ENCODE assay signal across 11 cellular contexts in the genomic region with DNA sequence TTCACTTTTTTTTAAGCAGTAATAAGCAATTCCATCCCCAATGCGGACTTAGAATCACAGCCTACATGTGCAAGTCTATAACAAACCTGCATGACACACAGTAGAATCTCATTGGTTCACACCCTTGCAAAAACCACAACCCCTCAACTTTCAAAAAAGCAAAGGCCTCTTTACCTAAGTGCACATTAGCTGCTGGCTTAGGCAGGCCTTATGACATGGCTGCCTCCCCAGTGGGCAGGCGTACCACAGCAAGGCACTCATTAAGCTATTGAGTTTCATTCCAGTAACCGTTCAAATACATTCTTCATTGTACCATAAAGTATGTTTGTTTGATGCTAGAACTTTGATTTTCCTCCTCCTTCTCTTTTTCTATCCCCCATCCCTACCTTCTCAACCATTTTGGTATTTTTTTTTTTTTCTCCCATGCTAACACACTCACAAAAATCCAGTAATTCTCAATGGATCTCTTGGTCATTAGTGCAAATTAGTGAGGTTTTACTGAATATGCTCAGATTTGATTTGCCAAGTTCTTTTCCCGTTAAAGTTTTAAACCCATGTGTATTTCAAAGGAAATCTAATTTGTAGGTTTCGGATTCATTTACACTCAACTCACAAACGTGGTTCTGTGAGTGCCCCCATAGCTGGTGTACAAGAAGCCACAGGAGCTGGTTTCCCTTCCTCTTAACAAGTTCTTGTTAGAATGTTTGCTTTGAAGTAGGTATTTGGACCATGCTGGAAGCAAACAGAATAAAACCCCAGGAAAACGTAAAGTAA.
DNase-seq lines count a peak whose midpoint lies in the region; ATAC-seq and TF ChIP-seq lines count a peak whose summit lies in the region.
"Had no signal": no experiment of that assay in that cellular context is flagged by ENCODE, and none has a peak within 500 bp of the region (broad histone marks: within the 10 kb centered on the region; RNA-seq: fewer than 3 reads in every experiment).

No MANE protein-coding gene starts in this region.

- DNase-seq in GM06990 (ENCODE audit: extremely low read depth, insufficient read length) (peak; percentile 40), caudate nucleus (lab: John Stamatoyannopoulos, UW) (no peak), SHP77 treated with DMSO at 0.1 percent for 48 hours (lab: John Stamatoyannopoulos, UW) (no peak), left cardiac atrium (no peak), HuH-7.5 (ENCODE audit: low spot score) (no peak)
- DNase-seq: stimulated activated CD4-positive, alpha-beta T cell treated with anti-CD3 and anti-CD28 coated beads, Interleukin-15, amount 100 ng/mL, for 24 hours; stimulated activated naive CD8-positive, alpha-beta T cell treated with anti-CD3 and anti-CD28 coated beads, Interleukin-15, Interleukin-2, amounts not matched to agents 100 U/mL and 50 U/mL, for 24 hours had no signal

- no peaks in the 10 kb centered on the region for H3K27me3 ChIP-seq in GM06990 (replicated peaks; ENCODE audit: control insufficient read depth, insufficient read depth, low read length)
- H3K27me3 ChIP-seq: neural progenitor cell had no signal

- no peaks in the 10 kb centered on the region for H3K36me3 ChIP-seq in GM06990 (ENCODE audit: control insufficient read depth, insufficient read depth, low read length)
- H3K36me3 ChIP-seq: neural progenitor cell had no signal

- TF ChIP-seq CTCF in GM06990 (IDR thresholded peaks at IDR 0.05; ENCODE audit: insufficient read depth, low read length, poor library complexity, severe bottlenecking): no peak

- H3K27ac ChIP-seq in caudate nucleus (ENCODE audit: low read depth, low read length): no peak overlapping the region
- H3K27ac ChIP-seq: neural progenitor cell had no signal

- no peak overlapping the region for H3K4me3 ChIP-seq in GM06990 (replicated peaks; ENCODE audit: low read depth, low read length)
- H3K4me3 ChIP-seq: neural progenitor cell had no signal

- peak; percentile 59 for ATAC-seq in GM19025 (IDR thresholded peaks at IDR 0.05; ENCODE audit: low read depth, unreplicated experiment)
- peak; percentile 52 for ATAC-seq in HG02588 (IDR thresholded peaks at IDR 0.05; ENCODE audit: unreplicated experiment)
- ATAC-seq in HG03342 (IDR thresholded peaks at IDR 0.05; ENCODE audit: unreplicated experiment): peak; percentile 65
- ATAC-seq in left cardiac atrium: no peak
- ATAC-seq: stimulated activated naive CD8-positive, alpha-beta T cell treated with anti-CD3 and anti-CD28 coated beads, Interleukin-15, Interleukin-2, amounts not matched to agents 100 U/mL and 50 U/mL, for 24 hours had no signal

- intact Hi-C loops in left cardiac atrium (cut with DNase I): no loop called here

Comparison
In these comparisons a context has a peak if more than half of its experiments do, and no peak if none do; other contexts are left out.
1. ATAC-seq: peak in GM19025 (single experiment), HG02588 (single experiment) and HG03342 (single experiment); none in left cardiac atrium (0 of 2).